In the genomic region with DNA sequence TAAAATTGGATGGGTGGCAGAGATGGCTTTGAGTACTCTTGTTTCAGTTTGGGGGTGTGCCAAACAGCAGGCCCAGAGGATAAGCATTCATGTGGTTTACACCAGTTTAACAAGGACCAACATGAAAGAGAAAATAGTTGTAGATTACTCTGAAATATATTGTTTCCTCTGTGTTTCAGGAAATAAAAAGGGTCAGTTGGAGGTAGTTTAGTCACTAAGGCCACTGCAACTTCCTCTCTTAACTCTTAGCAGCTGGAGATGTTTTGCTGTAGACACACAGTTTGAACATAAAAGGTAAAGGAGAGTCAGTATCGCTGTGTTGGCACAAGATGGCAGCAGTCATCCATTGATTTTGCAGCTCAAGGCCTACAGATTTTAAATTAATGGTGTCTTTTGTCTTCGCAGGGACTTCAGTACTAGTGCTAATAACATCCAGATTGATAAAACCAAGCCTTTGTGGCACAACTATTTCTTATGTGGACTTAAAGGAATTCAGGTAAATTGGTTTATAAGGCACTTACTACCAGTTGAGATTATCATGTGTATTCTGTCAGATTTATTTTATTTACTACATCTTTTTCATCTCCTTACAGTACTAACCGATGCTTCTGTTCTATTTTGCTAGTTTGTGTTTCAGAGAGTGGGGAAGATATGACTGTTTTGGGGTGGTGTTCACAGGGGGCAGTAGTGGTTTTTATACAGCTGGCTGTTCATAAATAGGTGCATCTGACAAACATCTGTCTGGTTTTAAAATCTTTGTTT, we compare ENCODE assay signal across 7 cellular contexts.
A peak's percentile ranks its signal among the peaks of the same experiment; 100 is the strongest.
DNase-seq lines count a peak whose midpoint lies in the region; TF ChIP-seq lines count a peak whose summit lies in the region.

No MANE protein-coding gene starts in this region.

- DNase-seq in GM10248 (ENCODE audit: extremely low spot score) (peak; percentile 37), GM23248 (peak; percentile 87), Kasumi-1 (lab: John Stamatoyannopoulos, UW) (peak; percentile 93 to 98), SJSA1 (ENCODE audit: low read depth in 1 of 2, low spot score in 2 of 2) (peak; percentile 58 to 61), hepatocyte (ENCODE audit: low spot score) (peak; percentile 67), sigmoid colon (peak; percentile 78)

- H3F3A ChIP-seq in GM23248 (ENCODE audit: insufficient read depth): peaks cover 35% of the 10 kb centered on the region

- 34% methylated on average over 3 of the region's 3 CpGs for WGBS in GM23248 (ENCODE audit: low coverage in 1 of 2, low lambda C conversion rate in 2 of 2, missing lambda C conversion rate in 2 of 2), 2 experiments
- 30% methylated on average over 3 of the region's 3 CpGs for WGBS in hepatocyte (ENCODE audit: low lambda C conversion rate, missing lambda C conversion rate)
- 37 to 42% methylated on average over 3 of the region's 3 CpGs for WGBS in sigmoid colon, 2 donors

- intact Hi-C loops in sigmoid colon (cut with DNase I): loop anchor here (1.0 to 10.0 kb wide), 6 partner anchors 186 to 909 kb away; a partner anchor contains a TSS

- POLR2A ChIA-PET in GM10248 (lab: Yijun Ruan, JAX): no interaction called here

- CTCF ChIA-PET in GM10248 (lab: Yijun Ruan, JAX): interaction anchor here (0.7 to 6.5 kb wide), 26 partner anchors 9 to 1080 kb away, joined by 3 to 98 read pairs (median 4); a partner anchor contains a TSS

- H3K79me2 ChIP-seq in GM23248 (ENCODE audit: insufficient read depth) (peaks cover 58% of the 10 kb centered on the region), hepatocyte (no peaks in the 10 kb centered on the region)

- H3K4me1 ChIP-seq in GM23248 (ENCODE audit: insufficient read depth) (peaks cover 44% of the 10 kb centered on the region), SJSA1 (replicated peaks) (peaks cover 8% of the 10 kb centered on the region; the same call in 1 of the 2 replicates), hepatocyte (ENCODE audit: insufficient read depth) (peaks cover 15% of the 10 kb centered on the region), sigmoid colon (peaks cover 0 to 55% (median 46%) of the 10 kb centered on the region in 4 donors)

- H2AFZ ChIP-seq in GM23248 (no peak overlapping the region; the same call in 1 of the 2 replicates), hepatocyte (no peak overlapping the region)

- H3K9ac ChIP-seq in GM23248: peak overlapping the region; percentile 29

- H3K36me3 ChIP-seq in GM23248 (ENCODE audit: low read depth): no peaks in the 10 kb centered on the region
- peaks cover 6% of the 10 kb centered on the region for H3K36me3 ChIP-seq in SJSA1
- H3K36me3 ChIP-seq in hepatocyte (replicated peaks; ENCODE audit: insufficient read depth, low read depth): no peaks in the 10 kb centered on the region
- H3K36me3 ChIP-seq in sigmoid colon: no peaks in the 10 kb centered on the region

- in situ Hi-C loops in GM23248 (cut with MboI): loop anchor here (25.0 kb wide), 2 partner anchors 777 to 1077 kb away; no protein-coding TSS in a partner anchor

- H3K9me2 ChIP-seq in GM23248 (ENCODE audit: insufficient read depth) (no peaks in the 10 kb centered on the region), hepatocyte (replicated peaks; ENCODE audit: insufficient read depth) (no peaks in the 10 kb centered on the region)

- no peak for TF ChIP-seq POLR2A in sigmoid colon (IDR thresholded peaks at IDR 0.05)

- H3K9me3 ChIP-seq in GM23248 (ENCODE audit: low read depth) (no peaks in the 10 kb centered on the region), SJSA1 (replicated peaks) (no peaks in the 10 kb centered on the region; the same call in 1 of the 2 replicates), hepatocyte (ENCODE audit: low read depth) (no peaks in the 10 kb centered on the region), sigmoid colon (no peaks in the 10 kb centered on the region)

- 0 out of 2 replicates have a peak overlapping the region, but pooled peaks have one; percentile 0 for H3K4me3 ChIP-seq in GM23248
- no peak overlapping the region for H3K4me3 ChIP-seq in SJSA1
- H3K4me3 ChIP-seq in hepatocyte: no peak overlapping the region
- no peak overlapping the region for H3K4me3 ChIP-seq in sigmoid colon

- peak; percentile 72 for TF ChIP-seq CTCF in GM10248 (IDR thresholded peaks at IDR 0.05; ENCODE audit: control extremely low read depth, extremely low read depth, low read depth, missing control alignments)
- peak; percentile 86 for TF ChIP-seq CTCF in hepatocyte (IDR thresholded peaks at IDR 0.05; ENCODE audit: poor library complexity)
- peak; percentile 58 to 83 (median 66) for TF ChIP-seq CTCF in sigmoid colon (IDR thresholded peaks at IDR 0.05)

- H3K27me3 ChIP-seq in GM23248 (replicated peaks; ENCODE audit: insufficient read depth): no peaks in the 10 kb centered on the region
- no peaks in the 10 kb centered on the region for H3K27me3 ChIP-seq in SJSA1 (replicated peaks)
- no peaks in the 10 kb centered on the region for H3K27me3 ChIP-seq in hepatocyte
- H3K27me3 ChIP-seq in sigmoid colon: no peaks in the 10 kb centered on the region

- H3K27ac ChIP-seq in GM23248: peak overlapping the region; percentile 43
- H3K27ac ChIP-seq in SJSA1: no peak overlapping the region
- peak overlapping the region; percentile 20 for H3K27ac ChIP-seq in angular gyrus (ENCODE audit: low read depth, low read length)
- H3K27ac ChIP-seq in hepatocyte: peak overlapping the region; percentile 17
- peak overlapping the region; percentile 10 to 78 (median 68) for H3K27ac ChIP-seq in sigmoid colon

- no peak for TF ChIP-seq EP300 in sigmoid colon (IDR thresholded peaks at IDR 0.05)

- H3K4me2 ChIP-seq in GM23248 (ENCODE audit: unreplicated experiment) (peak overlapping the region; percentile 48), hepatocyte (no peak overlapping the region)

- H4K20me1 ChIP-seq in GM23248 (ENCODE audit: insufficient read depth) (no peaks in the 10 kb centered on the region), hepatocyte (ENCODE audit: insufficient read depth, poor library complexity, severe bottlenecking) (no peaks in the 10 kb centered on the region)

Comparison
In these comparisons a context has a peak if more than half of its experiments do, and no peak if none do; other contexts are left out.
1. DNase-seq: peak in every context shown above with its lines; median percentile 96 in Kasumi-1; 87 in GM23248; 78 in sigmoid colon; 67 in hepatocyte; 60 in SJSA1; 37 in GM10248.